Comparison of ENCODE assay signal across 1 cellular context in genomic region chr1:117556976-117557375, GRCh38.
TF ChIP-seq lines count a peak whose summit lies in the region.

No MANE protein-coding gene starts in this region.

TF ChIP-seq in K562, 482 proteins besides CTCF, POLR2A, EP300 and RAD21 (continued from another document):
- TF ChIP-seq OTX1 (CRISPR knock-in tag; IDR thresholded peaks at IDR 0.05): no peak
- TF ChIP-seq ZNF316 (IDR thresholded peaks at IDR 0.05): peak; percentile 96
